ENCODE assay signal across 12 cellular contexts in the genomic region with DNA sequence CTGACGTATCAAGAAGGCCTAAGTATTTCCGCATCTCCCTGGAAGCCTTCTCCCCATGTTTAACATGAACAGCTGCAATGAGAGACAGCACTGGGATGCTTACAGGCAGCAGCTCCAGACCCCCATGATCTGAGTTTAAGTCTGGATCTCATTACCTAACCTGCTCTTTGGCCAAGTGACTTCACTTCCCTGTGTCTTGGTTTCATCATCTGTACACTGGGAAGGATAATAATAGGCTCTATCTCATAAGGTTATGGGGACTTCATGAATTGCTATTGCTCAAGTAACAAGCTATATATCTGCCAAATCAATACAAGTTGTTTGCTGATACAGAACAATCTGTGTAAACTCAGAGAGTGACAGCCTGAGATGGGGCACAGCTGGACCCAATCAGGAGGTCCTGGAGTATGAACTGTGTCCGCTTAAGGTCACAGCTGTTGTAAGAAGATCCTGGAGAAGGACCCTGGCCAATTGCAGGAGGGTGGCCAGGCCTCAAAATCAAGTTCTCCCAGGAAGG. TPM values are rescaled to one million over a fixed set of nuclear protein-coding genes. Genes with fewer than 3 reads are reported as not detected.
A peak's percentile ranks its signal among the peaks of the same experiment; 100 is the strongest.
DNase-seq lines count a peak whose midpoint lies in the region; ATAC-seq, FAIRE-seq and TF ChIP-seq lines count a peak whose summit lies in the region.
"Had no signal": no experiment of that assay in that cellular context is flagged by ENCODE, and none has a peak within 500 bp of the region (broad histone marks: within the 10 kb centered on the region; RNA-seq: fewer than 3 reads in every experiment).

No MANE protein-coding gene starts in this region.

- H3K36me3 ChIP-seq in esophagus squamous epithelium (no peaks in the 10 kb centered on the region), muscle layer of colon (ENCODE audit: insufficient read depth, low read length) (no peaks in the 10 kb centered on the region), upper lobe of right lung (no peaks in the 10 kb centered on the region)

- peak; percentile 22 for DNase-seq in NOMO-1 treated with DMSO at 0.1 percent for 48 hours (lab: John Stamatoyannopoulos, UW; ENCODE audit: unreplicated experiment)
- no peak for DNase-seq in NOMO-1 treated with dmso at 0.1 percent for 144 hours (lab: John Stamatoyannopoulos, UW; ENCODE audit: unreplicated experiment)
- no peak for DNase-seq in esophagus squamous epithelium (lab: John Stamatoyannopoulos, UW)
- DNase-seq in upper lobe of right lung, result no peak
- no peak for DNase-seq in GM12892 (ENCODE audit: insufficient read length)
- DNase-seq in mesenteric fat pad (ENCODE audit: low spot score), result no peak
- DNase-seq: NCI-H446 treated with DMSO at 0.1 percent for 48 hours, T-helper 2 cell had no signal

- H3K4me3 ChIP-seq in esophagus squamous epithelium (no peak overlapping the region), muscle layer of colon (ENCODE audit: low read depth in 1 of 2, low read length in 2 of 2) (no peak overlapping the region), upper lobe of right lung (no peak overlapping the region)

- WGBS in esophagus squamous epithelium, 2 donors, result 83 to 100% methylated on average over 1 to 3 of the region's 3 CpGs

- H3K9me3 ChIP-seq in esophagus squamous epithelium, result no peaks in the 10 kb centered on the region
- no peaks in the 10 kb centered on the region for H3K9me3 ChIP-seq in muscle layer of colon (ENCODE audit: low read length)
- H3K9me3 ChIP-seq in upper lobe of right lung, result no peaks in the 10 kb centered on the region

- TF ChIP-seq POLR2A in esophagus squamous epithelium (IDR thresholded peaks at IDR 0.05), result no peak
- TF ChIP-seq POLR2A in GM12892 (IDR thresholded peaks at IDR 0.05; ENCODE audit: low read depth, low read length), result no peak

- ATAC-seq in upper lobe of right lung (peak; percentile 46), GM18868 (IDR thresholded peaks at IDR 0.05; ENCODE audit: unreplicated experiment) (no peak)

- TF ChIP-seq CTCF in esophagus squamous epithelium (IDR thresholded peaks at IDR 0.05), result no peak
- TF ChIP-seq CTCF in upper lobe of right lung (IDR thresholded peaks at IDR 0.05), result no peak

- no peaks in the 10 kb centered on the region for H3K27me3 ChIP-seq in esophagus squamous epithelium
- H3K27me3 ChIP-seq in muscle layer of colon (ENCODE audit: control insufficient read depth in 1 of 2, insufficient read depth in 2 of 2, low read length in 2 of 2), result no peaks in the 10 kb centered on the region
- no peaks in the 10 kb centered on the region for H3K27me3 ChIP-seq in upper lobe of right lung

- intact Hi-C loops in esophagus squamous epithelium (cut with DNase I) (no loop called here), upper lobe of right lung (cut with DNase I) (no loop called here)

- H3K4me1 ChIP-seq in esophagus squamous epithelium (peaks cover 0 to 24% (median 15%) of the 10 kb centered on the region in 3 donors), muscle layer of colon (ENCODE audit: insufficient read depth, low read length) (peaks cover 29% of the 10 kb centered on the region), upper lobe of right lung (peaks cover 26% of the 10 kb centered on the region)

- H3K9ac ChIP-seq in muscle layer of colon (ENCODE audit: low read length), result no peak overlapping the region

- H3K27ac ChIP-seq in esophagus squamous epithelium (peak overlapping the region in 3 of 4 donors; percentile 62 to 84 (median 78)), muscle layer of colon (ENCODE audit: low read depth, low read length) (peak overlapping the region; percentile 89), upper lobe of right lung (peak overlapping the region; percentile 68)

- no peak for FAIRE-seq in GM12892 (lab: Jason Lieb, UNC)
- FAIRE-seq: A204.1, endometrium had no signal

RNA-seq across cellular contexts. Expression of gene TGM2, which starts 56.0 kb away (rescaled TPM):
- total RNA-seq in esophagus squamous epithelium (10 to 100 TPM in 2 of 4 donors, 1 to 10 TPM in 2; 2.8 to 33.2 (median 11.5) TPM), upper lobe of right lung (562 TPM), mesenteric fat pad (131 TPM)
- 0.55 TPM for polyA plus RNA-seq in GM12892 (2012; ENCODE audit: missing spikeins)
